ENCODE assay signal across 8 cellular contexts in the genomic region with DNA sequence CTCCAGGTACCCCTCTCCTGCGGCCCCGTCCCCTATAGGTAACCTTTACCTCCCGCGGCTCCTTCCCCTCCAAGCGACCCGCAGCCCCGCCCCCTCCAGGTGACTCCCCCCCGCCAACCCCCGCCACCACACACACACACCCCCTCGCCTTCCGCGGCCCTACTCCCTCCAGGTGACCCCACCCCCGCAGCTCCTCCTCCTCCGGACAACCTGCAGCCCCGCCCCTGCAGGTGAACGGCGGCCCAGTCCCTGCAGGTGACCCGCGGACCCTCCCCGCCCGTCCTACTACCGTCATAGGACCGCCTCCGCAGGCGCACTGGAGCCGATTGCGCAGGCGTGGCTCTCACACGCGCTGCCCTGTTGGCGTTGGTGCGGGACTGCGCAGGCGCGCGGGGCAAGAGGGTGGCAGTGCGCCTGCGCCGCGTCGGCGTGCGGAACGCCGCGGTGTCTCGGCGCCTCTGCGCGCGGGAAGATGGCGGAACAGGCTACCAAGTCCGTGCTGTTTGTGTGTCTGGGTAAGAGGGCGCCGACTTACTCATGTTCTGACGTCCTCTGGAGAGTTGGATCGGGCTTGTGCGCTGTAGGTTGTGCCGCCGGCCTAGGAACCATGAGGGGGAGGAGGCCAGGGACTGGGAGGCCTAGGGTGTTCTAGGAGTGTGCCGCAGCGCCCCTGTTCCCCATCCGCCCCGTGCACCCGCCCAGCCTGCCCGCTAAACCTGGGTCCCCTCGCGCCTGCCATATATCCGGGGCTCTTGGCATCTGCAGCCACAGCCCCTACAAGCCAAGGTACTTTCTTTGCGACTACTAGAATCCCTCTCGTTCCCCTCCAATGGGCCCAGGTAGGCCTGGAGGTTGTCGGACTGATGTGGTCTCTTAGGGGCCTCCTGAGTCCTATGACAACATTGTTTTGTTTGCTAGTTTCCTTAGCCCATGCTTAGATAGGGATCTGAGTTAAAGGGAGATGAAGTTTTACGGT. TPM values are rescaled to one million over a fixed set of nuclear protein-coding genes. Genes with fewer than 3 reads are reported as not detected.
DNase-seq lines count a peak whose midpoint lies in the region; ATAC-seq and TF ChIP-seq lines count a peak whose summit lies in the region.

A gene (plus strand): TSS at position 455 of the 976 bp plus-strand sequence. CDS start 18 bp downstream, at position 473.

- H3K27me3 Mint-ChIP-seq in IgD-negative memory B cell = no peaks in the 10 kb centered on the region

- peak within 1 kb of the TSS; percentile 90 for H3K4me3 ChIP-seq in epithelial cell of esophagus (ENCODE audit: low read length)
- H3K4me3 ChIP-seq in mononuclear cell (ENCODE audit: low read length) = peak within 1 kb of the TSS; percentile 61

- peaks cover 3% of the 10 kb centered on the region for H3K36me3 Mint-ChIP-seq in IgD-negative memory B cell

- H3K9me3 ChIP-seq in mononuclear cell (ENCODE audit: low read depth, low read length) = no peaks in the 10 kb centered on the region

- TF ChIP-seq CTCF in epithelial cell of esophagus (IDR thresholded peaks at IDR 0.05; ENCODE audit: insufficient read depth, low read depth, low read length, missing control alignments) = no peak

- H3K4me3 Mint-ChIP-seq in IgD-negative memory B cell = peak within 1 kb of the TSS; percentile 93 to 100 (median 97)

- H3K27ac Mint-ChIP-seq in IgD-negative memory B cell = peak within 1 kb of the TSS; percentile 97 to 98 (median 97)

- ATAC-seq in GM21576 (IDR thresholded peaks at IDR 0.05; ENCODE audit: unreplicated experiment) = peak; percentile 86

- peaks cover 38% of the 10 kb centered on the region for H3K4me1 ChIP-seq in mononuclear cell (ENCODE audit: insufficient read depth, low read length)

- H3K4me1 Mint-ChIP-seq in IgD-negative memory B cell = peaks cover 21 to 32% (median 21%) of the 10 kb centered on the region in 3 donors

- DNase-seq in DMS153 treated with DMSO at 0.1 percent for 48 hours (lab: John Stamatoyannopoulos, UW; ENCODE audit: unreplicated experiment) (peak; percentile 71), OCI-M1 (lab: John Stamatoyannopoulos, UW) (peak; percentile 95), activated T-cell treated with anti-CD3 and anti-CD28 coated beads for 24 hours (ENCODE audit: low read depth) (peak; percentile 93), epithelial cell of esophagus (ENCODE audit: low read depth) (peak; percentile 99)
- DNase-seq in stimulated activated CD8-positive, alpha-beta memory T cell treated with anti-CD3 and anti-CD28 coated beads, Interleukin-2, amount 100 ng/mL, for 48 hours (ENCODE audit: low read depth in 2 of 2) = peak; percentile 92 to 93

- H3K27me3 ChIP-seq in mononuclear cell (ENCODE audit: insufficient read depth, low read length) = no peaks in the 10 kb centered on the region

- no peaks in the 10 kb centered on the region for H3K9me3 Mint-ChIP-seq in IgD-negative memory B cell

RNA-seq across cellular contexts. Expression of the gene that starts here (rescaled TPM):
- polyA plus RNA-seq in IgD-negative memory B cell = 158 TPM
- total RNA-seq in mononuclear cell = 115 TPM

Comparison
In these comparisons a context has a peak if more than half of its experiments do, and no peak if none do; other contexts are left out.
1. Peak in every context shown above with its lines: DNase-seq, ATAC-seq and H3K4me3 ChIP-seq.